11 cellular contexts compared by ENCODE assay signal in genomic region chr11:104618949-104619348, GRCh38.
"Had no signal": no experiment of that assay in that cellular context is flagged by ENCODE, and none has a peak within 500 bp of the region (broad histone marks: within the 10 kb centered on the region; RNA-seq: fewer than 3 reads in every experiment).

No MANE protein-coding gene starts in this region.

- DNase-seq: activated CD4-positive, alpha-beta T cell treated with anti-CD3 and anti-CD28 coated beads, Interleukin-2, amount 10 ng/mL, durations not matched to agents 7 days and 5 days; activated CD4-positive, CD25-positive, alpha-beta regulatory T cell; activated naive CD4-positive, alpha-beta T cell treated with anti-CD3 and anti-CD28 coated beads, Interleukin-2, amount 10 ng/mL, durations not matched to agents 7 days and 5 days; activated T-cell treated with anti-CD3 and anti-CD28 coated beads for 4 hours; heart left ventricle; kidney; SK-N-SH; T-helper 1 cell; transverse colon had no signal

- H3K27ac ChIP-seq: parathyroid adenoma, right atrium auricular region had no signal
